In genomic region chr14:102510616-102511520, GRCh38 we compare ENCODE assay signal across 8 cellular contexts. TPM values are rescaled to one million over a fixed set of nuclear protein-coding genes. Genes with fewer than 3 reads are reported as not detected.
DNase-seq lines count a peak whose midpoint lies in the region; ATAC-seq and TF ChIP-seq lines count a peak whose summit lies in the region.

No MANE protein-coding gene starts in this region.

- no peak for ATAC-seq in activated naive CD8-positive, alpha-beta T cell treated with anti-CD3 and anti-CD28 coated beads, Interleukin-2, amount 10 ng/mL, durations not matched to agents 7 days and 5 days (ENCODE audit: low read depth)
- ATAC-seq in GM19395 (IDR thresholded peaks at IDR 0.05; ENCODE audit: unreplicated experiment) (no peak), GM19467 (IDR thresholded peaks at IDR 0.05; ENCODE audit: unreplicated experiment) (no peak)

- H3K27me3 Mint-ChIP-seq in activated naive CD8-positive, alpha-beta T cell treated with anti-CD3 and anti-CD28 coated beads, Interleukin-2, amount 10 ng/mL, durations not matched to agents 7 days and 5 days, result no peaks in the 10 kb centered on the region

- peak overlapping the region; percentile 81 for H3K4me3 Mint-ChIP-seq in activated naive CD8-positive, alpha-beta T cell treated with anti-CD3 and anti-CD28 coated beads, Interleukin-2, amount 10 ng/mL, durations not matched to agents 7 days and 5 days

- peak overlapping the region; percentile 67 for H3K4me3 ChIP-seq in thymus (ENCODE audit: low read length)

- H3K36me3 ChIP-seq in thymus (ENCODE audit: control insufficient read depth, insufficient read depth), result no peaks in the 10 kb centered on the region

- TF ChIP-seq CTCF in C4-2B (conservative IDR thresholded peaks at IDR 0.05), result no peak

- WGBS in thymus, result 59% methylated on average over 19 of the region's 19 CpGs

- H3K27ac ChIP-seq in C4-2B (peak overlapping the region; percentile 63; the same call in 1 of the 2 replicates), thymus (ENCODE audit: low read depth) (no peak overlapping the region)

- H3K9me3 Mint-ChIP-seq in activated naive CD8-positive, alpha-beta T cell treated with anti-CD3 and anti-CD28 coated beads, Interleukin-2, amount 10 ng/mL, durations not matched to agents 7 days and 5 days, result no peaks in the 10 kb centered on the region

- H3K36me3 Mint-ChIP-seq in activated naive CD8-positive, alpha-beta T cell treated with anti-CD3 and anti-CD28 coated beads, Interleukin-2, amount 10 ng/mL, durations not matched to agents 7 days and 5 days, result peaks cover 4% of the 10 kb centered on the region

- TF ChIP-seq EP300 in Ishikawa (IDR thresholded peaks at IDR 0.05; ENCODE audit: borderline replicate concordance), result no peak

- H3K27ac Mint-ChIP-seq in activated naive CD8-positive, alpha-beta T cell treated with anti-CD3 and anti-CD28 coated beads, Interleukin-2, amount 10 ng/mL, durations not matched to agents 7 days and 5 days, result peak overlapping the region; percentile 79

- peak; percentile 56 for DNase-seq in activated naive CD8-positive, alpha-beta T cell treated with anti-CD3 and anti-CD28 coated beads, Interleukin-2, amount 10 ng/mL, durations not matched to agents 7 days and 5 days
- DNase-seq in left kidney (ENCODE audit: low read depth, low spot score), result peak; percentile 94
- DNase-seq in NK-92 treated with Interleukin-12 subunit alpha and Interleukin-12 subunit beta, amount 100 ng/mL, for 24 hours (lab: John Stamatoyannopoulos, UW), result no peak

- peaks cover 13% of the 10 kb centered on the region for H3K4me1 ChIP-seq in thymus (ENCODE audit: control insufficient read depth, insufficient read depth, low read length)

- H3K9me3 ChIP-seq in thymus (ENCODE audit: control insufficient read depth), result no peaks in the 10 kb centered on the region

- no peak for TF ChIP-seq RAD21 in Ishikawa (IDR thresholded peaks at IDR 0.05; ENCODE audit: low read depth)

- H3K4me1 Mint-ChIP-seq in activated naive CD8-positive, alpha-beta T cell treated with anti-CD3 and anti-CD28 coated beads, Interleukin-2, amount 10 ng/mL, durations not matched to agents 7 days and 5 days, result peaks cover 6% of the 10 kb centered on the region

- peaks cover 6% of the 10 kb centered on the region for H3K27me3 ChIP-seq in thymus (ENCODE audit: control insufficient read depth, insufficient read depth)

- POLR2A ChIA-PET in activated naive CD8-positive, alpha-beta T cell treated with anti-CD3 and anti-CD28 coated beads, Interleukin-2, amount 10 ng/mL, durations not matched to agents 7 days and 5 days (lab: Charles Lee), result interaction anchor here (1.1 to 1.2 kb wide), 2 partner anchors 14 to 194 kb away, joined by 4 to 7 read pairs; no protein-coding TSS in a partner anchor

TF ChIP-seq in Ishikawa, 13 proteins besides CTCF, POLR2A, EP300 and RAD21:
- no peak for TF ChIP-seq NFIC (IDR thresholded peaks at IDR 0.05)
- TF ChIP-seq USF1 (IDR thresholded peaks at IDR 0.05), result no peak
- no peak; the same call in none of the 2 replicates for TF ChIP-seq ZBTB7A (IDR thresholded peaks at IDR 0.05; ENCODE audit: low read depth)
- no peak for TF ChIP-seq TEAD4 (IDR thresholded peaks at IDR 0.05)
- 0 out of 2 replicates have a peak, but pooled peaks have one; percentile 23 for TF ChIP-seq MAX (IDR thresholded peaks at IDR 0.05)
- TF ChIP-seq FOXM1 (IDR thresholded peaks at IDR 0.05; ENCODE audit: borderline replicate concordance, low read depth), result no peak

RNA-seq across cellular contexts. Expression of gene ANKRD9, which starts 1.3 kb away (rescaled TPM):
- 1 to 10 TPM; 8.8 to 9.4 TPM for total RNA-seq in activated naive CD8-positive, alpha-beta T cell treated with anti-CD3 and anti-CD28 coated beads, Interleukin-2, amount 10 ng/mL, durations not matched to agents 7 days and 5 days
- polyA plus RNA-seq in thymus, result 3.5 TPM
